ENCODE assay signal across 9 cellular contexts in the genomic region with DNA sequence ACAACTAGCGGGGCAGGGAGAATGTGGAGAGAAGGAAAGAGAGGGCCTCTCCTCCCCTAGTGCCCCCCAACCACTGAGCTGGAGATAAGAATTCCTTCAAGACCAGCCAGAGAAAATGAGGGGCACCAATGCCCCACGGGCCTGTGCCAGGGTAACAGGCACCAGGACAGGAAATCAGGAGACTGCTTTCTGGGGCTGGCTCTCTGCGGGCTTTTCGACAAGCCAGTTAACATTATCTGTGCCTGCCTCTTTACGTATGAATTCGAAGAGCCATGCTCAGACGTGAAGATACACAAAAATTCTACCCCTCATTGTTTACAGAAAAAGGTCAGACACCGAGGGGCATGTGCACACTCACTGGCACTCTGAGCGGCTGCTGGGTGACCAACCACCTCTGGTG. TPM values are rescaled to one million over a fixed set of nuclear protein-coding genes. Genes with fewer than 3 reads are reported as not detected.
DNase-seq lines count a peak whose midpoint lies in the region; ATAC-seq, FAIRE-seq and TF ChIP-seq lines count a peak whose summit lies in the region.
"Had no signal": no experiment of that assay in that cellular context is flagged by ENCODE, and none has a peak within 500 bp of the region (broad histone marks: within the 10 kb centered on the region; RNA-seq: fewer than 3 reads in every experiment).

No MANE protein-coding gene starts in this region.

- no peaks in the 10 kb centered on the region for H3K27me3 ChIP-seq in HUES64 (ENCODE audit: insufficient read depth, low read length)

- TF ChIP-seq CTCF in kidney (IDR thresholded peaks at IDR 0.05; ENCODE audit: borderline replicate concordance, extremely low read depth, insufficient read depth) = no peak

- H3K36me3 ChIP-seq in HUES64 (ENCODE audit: insufficient read depth, low read length) = peaks cover 87% of the 10 kb centered on the region
- H3K36me3 ChIP-seq in kidney (ENCODE audit: control insufficient read depth in 1 of 2, insufficient read depth in 2 of 2, low read length in 2 of 2) = peaks cover 22 to 65% of the 10 kb centered on the region in 2 donors

- ATAC-seq in stimulated activated naive B cell treated with anti-CD40 and anti-IgM and Interleukin-4, amounts not matched to agents 10 μg/mL and 1 μg/mL and 100 μg/mL, for 72 hours (replicated peaks) = no peak
- ATAC-seq in GM18498 (IDR thresholded peaks at IDR 0.05; ENCODE audit: unreplicated experiment) (no peak), HG03135 (IDR thresholded peaks at IDR 0.05; ENCODE audit: unreplicated experiment) (no peak), HG02885 (IDR thresholded peaks at IDR 0.05; ENCODE audit: poor library complexity, unreplicated experiment) (no peak)
- ATAC-seq: GM12878 had no signal

- H3K9me3 Mint-ChIP-seq in activated T-helper 1 cell treated with anti-CD3 and anti-CD28 coated beads, Interleukin-12 subunit alpha, Interleukin-12 subunit beta, Interleukin-2, Interleukin-4 antibody, amounts not matched to agents 30 ng/mL and 10 ng/mL and 1 ng/mL, durations not matched to agents 14 hours and 24 hours and 36 hours = no peaks in the 10 kb centered on the region
- no peaks in the 10 kb centered on the region for H3K9me3 Mint-ChIP-seq in stimulated activated naive B cell treated with anti-CD40 and anti-IgM and Interleukin-4, amounts not matched to agents 10 μg/mL and 1 μg/mL and 100 μg/mL, for 72 hours

- H3K27ac ChIP-seq in HUES64 (ENCODE audit: low read depth, low read length) = peak overlapping the region; percentile 78
- H3K27ac ChIP-seq in kidney (ENCODE audit: low read depth in 2 of 2, low read length in 2 of 2) = peak overlapping the region; percentile 95 to 97

- no peaks in the 10 kb centered on the region for H3K27me3 Mint-ChIP-seq in activated T-helper 1 cell treated with anti-CD3 and anti-CD28 coated beads, Interleukin-12 subunit alpha, Interleukin-12 subunit beta, Interleukin-2, Interleukin-4 antibody, amounts not matched to agents 30 ng/mL and 10 ng/mL and 1 ng/mL, durations not matched to agents 14 hours and 24 hours and 36 hours (ENCODE audit: insufficient read depth)
- H3K27me3 Mint-ChIP-seq in stimulated activated naive B cell treated with anti-CD40 and anti-IgM and Interleukin-4, amounts not matched to agents 10 μg/mL and 1 μg/mL and 100 μg/mL, for 72 hours = no peaks in the 10 kb centered on the region

- H3K4me3 ChIP-seq in HUES64 (ENCODE audit: low read length) (no peak overlapping the region), kidney (ENCODE audit: low read length in 2 of 2) (no peak overlapping the region)
- H3K4me3 ChIP-seq: GM12878 had no signal

- H3K4me3 Mint-ChIP-seq in activated T-helper 1 cell treated with anti-CD3 and anti-CD28 coated beads, Interleukin-12 subunit alpha, Interleukin-12 subunit beta, Interleukin-2, Interleukin-4 antibody, amounts not matched to agents 30 ng/mL and 10 ng/mL and 1 ng/mL, durations not matched to agents 14 hours and 24 hours and 36 hours = peak overlapping the region; percentile 86
- no peak overlapping the region for H3K4me3 Mint-ChIP-seq in stimulated activated naive B cell treated with anti-CD40 and anti-IgM and Interleukin-4, amounts not matched to agents 10 μg/mL and 1 μg/mL and 100 μg/mL, for 72 hours

- WGBS in HUES64 = 91% methylated on average over 9 of the region's 9 CpGs

- H3K4me1 Mint-ChIP-seq in activated T-helper 1 cell treated with anti-CD3 and anti-CD28 coated beads, Interleukin-12 subunit alpha, Interleukin-12 subunit beta, Interleukin-2, Interleukin-4 antibody, amounts not matched to agents 30 ng/mL and 10 ng/mL and 1 ng/mL, durations not matched to agents 14 hours and 24 hours and 36 hours (ENCODE audit: low read depth) = peaks cover 90% of the 10 kb centered on the region
- peaks cover 76 to 96% of the 10 kb centered on the region in 2 donors for H3K4me1 Mint-ChIP-seq in stimulated activated naive B cell treated with anti-CD40 and anti-IgM and Interleukin-4, amounts not matched to agents 10 μg/mL and 1 μg/mL and 100 μg/mL, for 72 hours

- H3K4me1 ChIP-seq in HUES64 (ENCODE audit: insufficient read depth, low read length) = peaks cover 46% of the 10 kb centered on the region
- peaks cover 72 to 82% of the 10 kb centered on the region in 2 donors for H3K4me1 ChIP-seq in kidney (ENCODE audit: control insufficient read depth in 1 of 2, insufficient read depth in 1 of 2, low read depth in 1 of 2, low read length in 2 of 2)

- H3K9ac ChIP-seq in HUES64 (ENCODE audit: low read depth, low read length) (peak overlapping the region; percentile 44; the same call in 1 of the 2 replicates), kidney (ENCODE audit: low read length in 2 of 2) (peak overlapping the region in 1 of 2 donors; percentile 59)

- no peak for DNase-seq in activated T-helper 1 cell treated with anti-CD3 and anti-CD28 coated beads, Interleukin-12 subunit alpha, Interleukin-12 subunit beta, Interleukin-2, Interleukin-4 antibody, amounts not matched to agents 30 ng/mL and 10 ng/mL and 1 ng/mL, durations not matched to agents 14 hours and 24 hours and 36 hours (ENCODE audit: low spot score)
- no peak for DNase-seq in kidney
- no peak for DNase-seq in stimulated activated naive B cell treated with anti-CD40 and anti-IgM and Interleukin-4, amounts not matched to agents 10 μg/mL and 1 μg/mL and 100 μg/mL, for 72 hours
- DNase-seq in stimulated activated CD8-positive, alpha-beta memory T cell treated with anti-CD3 and anti-CD28 coated beads, Interleukin-4, amount 100 ng/mL, for 48 hours = no peak

- H3K9me3 ChIP-seq in HUES64 (ENCODE audit: insufficient read depth, low read depth, low read length) = no peaks in the 10 kb centered on the region
- no peaks in the 10 kb centered on the region for H3K9me3 ChIP-seq in kidney (ENCODE audit: control insufficient read depth in 1 of 2, low read length in 2 of 2)

- intact Hi-C loops in activated T-helper 1 cell treated with anti-CD3 and anti-CD28 coated beads, Interleukin-12 subunit alpha, Interleukin-12 subunit beta, Interleukin-2, Interleukin-4 antibody, amounts not matched to agents 30 ng/mL and 10 ng/mL and 1 ng/mL, durations not matched to agents 14 hours and 24 hours and 36 hours (cut with micrococcal nuclease) = no loop called here
- intact Hi-C loops in kidney (cut with DNase I) = no loop called here

- peak overlapping the region; percentile 98 for H3K27ac Mint-ChIP-seq in activated T-helper 1 cell treated with anti-CD3 and anti-CD28 coated beads, Interleukin-12 subunit alpha, Interleukin-12 subunit beta, Interleukin-2, Interleukin-4 antibody, amounts not matched to agents 30 ng/mL and 10 ng/mL and 1 ng/mL, durations not matched to agents 14 hours and 24 hours and 36 hours
- peak overlapping the region; percentile 97 for H3K27ac Mint-ChIP-seq in stimulated activated naive B cell treated with anti-CD40 and anti-IgM and Interleukin-4, amounts not matched to agents 10 μg/mL and 1 μg/mL and 100 μg/mL, for 72 hours

- H3K36me3 Mint-ChIP-seq in activated T-helper 1 cell treated with anti-CD3 and anti-CD28 coated beads, Interleukin-12 subunit alpha, Interleukin-12 subunit beta, Interleukin-2, Interleukin-4 antibody, amounts not matched to agents 30 ng/mL and 10 ng/mL and 1 ng/mL, durations not matched to agents 14 hours and 24 hours and 36 hours (ENCODE audit: low read depth) = peaks cover 66% of the 10 kb centered on the region
- H3K36me3 Mint-ChIP-seq in stimulated activated naive B cell treated with anti-CD40 and anti-IgM and Interleukin-4, amounts not matched to agents 10 μg/mL and 1 μg/mL and 100 μg/mL, for 72 hours = peaks cover 72 to 81% of the 10 kb centered on the region in 2 donors

- FAIRE-seq in kidney (lab: Jason Lieb, UNC) = no peak
- FAIRE-seq: GM12878 had no signal

RNA-seq across cellular contexts. Expression of gene MYH9, which starts 52.1 kb away (rescaled TPM):
- 117 TPM for polyA plus RNA-seq in HUES64 (2013, experiment 1 of 2)
- 121 TPM for polyA plus RNA-seq in HUES64 (2013, experiment 2 of 2)
- total RNA-seq in activated T-helper 1 cell treated with anti-CD3 and anti-CD28 coated beads, Interleukin-12 subunit alpha, Interleukin-12 subunit beta, Interleukin-2, Interleukin-4 antibody, amounts not matched to agents 30 ng/mL and 10 ng/mL and 1 ng/mL, durations not matched to agents 14 hours and 24 hours and 36 hours = 618 and 639 TPM in 2 replicates
- total RNA-seq in kidney = 655 TPM
- 85.2 TPM for polyA plus RNA-seq in kidney (ENCODE audit: insufficient read depth, low read depth, low replicate concordance)
